ENCODE assay signal across 9 cellular contexts in the genomic region with DNA sequence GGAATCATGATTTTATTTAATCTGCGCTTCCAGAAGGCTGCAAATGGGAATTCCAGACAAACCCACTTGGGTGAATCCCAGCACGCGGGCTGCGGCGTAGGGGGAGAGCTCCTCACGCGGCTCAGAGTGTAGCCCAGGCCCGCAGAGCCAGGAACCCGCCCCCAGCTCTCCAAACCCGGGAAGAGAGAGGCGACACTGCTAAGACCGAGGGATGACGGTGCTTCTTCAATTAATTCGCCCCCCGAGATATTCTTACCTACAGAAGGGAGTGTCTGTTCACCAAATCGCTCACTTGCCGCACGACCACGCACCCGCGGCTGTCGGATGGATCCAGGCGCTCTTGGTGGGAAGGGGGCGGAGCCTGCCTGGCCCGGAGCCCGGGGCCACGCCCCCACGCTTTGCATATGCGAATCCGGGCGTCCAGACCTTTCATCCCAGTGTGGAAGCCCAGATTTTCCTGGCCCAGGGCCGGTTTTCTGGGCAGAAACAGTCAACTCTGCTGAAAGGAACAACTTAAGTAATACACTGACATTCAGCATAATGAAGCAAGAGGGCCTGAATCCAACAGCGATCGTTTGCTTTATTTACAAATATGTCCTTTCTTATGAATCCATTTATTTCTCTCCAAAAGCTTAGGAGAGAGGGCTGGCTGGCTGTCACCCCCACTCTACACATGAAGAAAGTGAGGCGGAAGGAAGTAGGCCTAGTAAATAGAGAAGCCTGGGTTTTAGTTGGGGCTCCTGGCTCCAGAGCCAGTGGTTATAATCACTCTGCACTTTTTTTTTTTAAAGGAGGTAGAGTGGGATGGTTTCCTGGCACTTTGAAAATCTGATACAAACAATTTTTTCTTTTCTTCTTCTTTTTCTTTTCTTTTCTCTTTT. TPM values are rescaled to one million over a fixed set of nuclear protein-coding genes. Genes with fewer than 3 reads are reported as not detected.
A peak's percentile ranks its signal among the peaks of the same experiment; 100 is the strongest.
DNase-seq lines count a peak whose midpoint lies in the region; ATAC-seq and TF ChIP-seq lines count a peak whose summit lies in the region.
"Had no signal": no experiment of that assay in that cellular context is flagged by ENCODE, and none has a peak within 500 bp of the region (broad histone marks: within the 10 kb centered on the region; RNA-seq: fewer than 3 reads in every experiment).

A gene (minus strand): TSS at position 342 of the 881 bp plus-strand sequence. CDS start 15,710 bp downstream, outside the sequence.

- peak within 1 kb of the TSS; percentile 53 for H3K4me3 ChIP-seq in WI38 (ENCODE audit: low read depth, low read length)
- H3K4me3 ChIP-seq: GM12878 had no signal

- DNase-seq in stimulated activated CD4-positive, alpha-beta T cell treated with anti-CD3 and anti-CD28 coated beads, Interleukin-2, amount 100 ng/mL, for 48 hours, result peak; percentile 4 to 7
- DNase-seq in stimulated activated CD4-positive, alpha-beta T cell treated with anti-CD3 and anti-CD28 coated beads, Interleukin-4, amount 100 ng/mL, for 1 hour, result no peak
- DNase-seq in glomerular endothelial cell (ENCODE audit: extremely low read depth, low read depth, low spot score) (peak; percentile 18), nephron progenitor cell (peak; percentile 88)

- peak within 1 kb of the TSS; percentile 81 for H3K4me3 Mint-ChIP-seq in nephron progenitor cell

- H3K27ac Mint-ChIP-seq in nephron progenitor cell, result no peak within 1 kb of the TSS

- no peak for ATAC-seq in GM19467 (IDR thresholded peaks at IDR 0.05; ENCODE audit: unreplicated experiment)
- no peak for ATAC-seq in HG03571 (IDR thresholded peaks at IDR 0.05; ENCODE audit: unreplicated experiment)
- ATAC-seq in HG02981 (IDR thresholded peaks at IDR 0.05; ENCODE audit: unreplicated experiment), result no peak
- ATAC-seq: GM12878 had no signal

- no peaks in the 10 kb centered on the region for H3K9me3 Mint-ChIP-seq in nephron progenitor cell

- H3K27me3 Mint-ChIP-seq in nephron progenitor cell (ENCODE audit: low read depth, poor library complexity), result peaks cover 38% of the 10 kb centered on the region

- TF ChIP-seq CTCF in WI38 (IDR thresholded peaks at IDR 0.05; ENCODE audit: low read depth, low read length), result no peak
- no peak for TF ChIP-seq CTCF in nephron progenitor cell (IDR thresholded peaks at IDR 0.05)

- no peaks in the 10 kb centered on the region for H3K36me3 Mint-ChIP-seq in nephron progenitor cell (ENCODE audit: low read depth)

- H3K4me1 Mint-ChIP-seq in nephron progenitor cell, result peaks cover 10% of the 10 kb centered on the region

RNA-seq across cellular contexts. Expression of the gene that starts here (rescaled TPM):
- not detected in 2 replicates for total RNA-seq in glomerular endothelial cell
- total RNA-seq: GM12878 had no signal

Comparison
In these comparisons a context has a peak if more than half of its experiments do, and no peak if none do; other contexts are left out.
1. Peak in DNase-seq in glomerular endothelial cell; RNA of the gene not detected or under 1 TPM.